In genomic region chr11:72962084-72962483, GRCh38 we compare ENCODE assay signal across 16 cellular contexts.
DNase-seq lines count a peak whose midpoint lies in the region; TF ChIP-seq lines count a peak whose summit lies in the region.
"Had no signal": no experiment of that assay in that cellular context is flagged by ENCODE, and none has a peak within 500 bp of the region (broad histone marks: within the 10 kb centered on the region; RNA-seq: fewer than 3 reads in every experiment).

No MANE protein-coding gene starts in this region.

- no peak overlapping the region for H3K4me3 Mint-ChIP-seq in chondrocyte (ENCODE audit: unreplicated experiment)
- H3K4me3 Mint-ChIP-seq: CD8-positive, alpha-beta memory T cell; nephron; WTC11 had no signal

- H3K4me1 Mint-ChIP-seq in chondrocyte (ENCODE audit: low read depth): peaks cover 15% of the 10 kb centered on the region
- H3K4me1 Mint-ChIP-seq: nephron, WTC11 had no signal

- no peaks in the 10 kb centered on the region for H3K27me3 Mint-ChIP-seq in chondrocyte (ENCODE audit: low read depth)

- no peak for TF ChIP-seq CTCF in chondrocyte (IDR thresholded peaks at IDR 0.05)

- H3K36me3 Mint-ChIP-seq in chondrocyte (ENCODE audit: low read depth): peaks cover 12% of the 10 kb centered on the region
- H3K36me3 Mint-ChIP-seq: WTC11 had no signal

- peak; percentile 34 for DNase-seq in HCEC 1CT
- DNase-seq in NOMO-1 treated with DMSO at 0.1 percent for 48 hours (lab: John Stamatoyannopoulos, UW; ENCODE audit: unreplicated experiment): peak; percentile 84
- DNase-seq in chondrocyte (ENCODE audit: low spot score): no peak
- peak; percentile 36 for DNase-seq in skeletal muscle cell (ENCODE audit: low read depth)
- DNase-seq in activated T-cell treated with anti-CD3 and anti-CD28 coated beads, Interleukin-2, amount 50 U/mL, for 48 hours: no peak
- no peak for DNase-seq in NCI-H1694 treated with DMSO at 0.1 percent for 48 hours (lab: John Stamatoyannopoulos, UW)
- no peak for DNase-seq in DMS153 (lab: John Stamatoyannopoulos, UW)
- DNase-seq: amniotic stem cell; CD8-positive, alpha-beta memory T cell; dermis blood vessel endothelial cell; lower lobe of right lung; MM.1S; PC-9 had no signal

- H3K4me3 ChIP-seq in skeletal muscle cell (ENCODE audit: low read depth, low read length): no peak overlapping the region
- H3K4me3 ChIP-seq: lower lobe of right lung, PC-9, thoracic aorta had no signal

- H3K27ac Mint-ChIP-seq in chondrocyte (ENCODE audit: unreplicated experiment): peak overlapping the region; percentile 75
- H3K27ac Mint-ChIP-seq: CD8-positive, alpha-beta memory T cell; nephron; WTC11 had no signal

- no peaks in the 10 kb centered on the region for H3K9me3 Mint-ChIP-seq in chondrocyte (ENCODE audit: low read depth)
- H3K9me3 Mint-ChIP-seq: CD8-positive, alpha-beta memory T cell; nephron had no signal

Comparison
In these comparisons a context has a peak if more than half of its experiments do, and no peak if none do; other contexts are left out.
1. DNase-seq: peak in HCEC 1CT (single experiment), NOMO-1 treated with DMSO at 0.1 percent for 48 hours (single experiment) and skeletal muscle cell (single experiment); none in chondrocyte (single experiment), activated T-cell treated with anti-CD3 and anti-CD28 coated beads, Interleukin-2, amount 50 U/mL, for 48 hours (0 of 2), NCI-H1694 treated with DMSO at 0.1 percent for 48 hours (single experiment) and DMS153 (single experiment).